10 cellular contexts compared by ENCODE assay signal in the genomic region with DNA sequence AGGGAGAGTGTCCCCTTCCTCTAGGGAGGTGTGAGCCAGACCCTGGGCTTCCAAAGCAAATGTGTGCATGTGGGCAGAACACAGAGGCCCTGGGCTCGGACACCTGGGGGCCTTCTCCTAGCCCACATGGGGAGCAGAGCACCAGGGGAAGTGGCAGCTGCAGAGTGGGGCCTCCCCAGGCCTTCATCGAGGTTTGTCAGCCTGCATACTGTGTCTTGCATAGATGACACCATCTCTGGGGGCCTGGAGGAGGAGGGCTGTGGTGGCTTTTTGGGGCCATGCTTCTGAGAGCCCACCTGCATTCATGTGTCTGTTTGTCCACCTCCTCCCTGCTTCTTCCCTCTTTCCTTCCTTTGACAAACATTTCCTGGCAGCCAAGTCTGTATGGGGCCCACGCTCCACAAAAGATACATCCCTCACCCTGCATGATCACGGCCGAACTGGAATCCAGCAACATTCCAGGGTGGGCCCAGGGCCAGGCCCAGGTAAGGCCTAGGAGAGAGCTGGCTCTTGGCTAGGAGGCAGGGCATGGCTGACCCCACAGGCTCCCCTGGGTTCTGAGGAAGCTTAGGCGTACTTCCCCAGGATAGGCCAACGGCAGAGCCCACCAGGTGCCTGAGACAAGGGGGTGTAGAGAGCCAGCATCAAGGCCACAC.
DNase-seq lines count a peak whose midpoint lies in the region; ATAC-seq and TF ChIP-seq lines count a peak whose summit lies in the region.
"Had no signal": no experiment of that assay in that cellular context is flagged by ENCODE, and none has a peak within 500 bp of the region (broad histone marks: within the 10 kb centered on the region; RNA-seq: fewer than 3 reads in every experiment).

No MANE protein-coding gene starts in this region.

- TF ChIP-seq EP300 in ovary (IDR thresholded peaks at IDR 0.05) = no peak

- H3K27me3 Mint-ChIP-seq in Calu3 (ENCODE audit: unreplicated experiment) = no peaks in the 10 kb centered on the region
- H3K27me3 Mint-ChIP-seq in WTC11 (ENCODE audit: low read depth) = no peaks in the 10 kb centered on the region

- peak overlapping the region; percentile 99 for H3K27ac ChIP-seq in left ventricle myocardium inferior (replicated peaks)
- H3K27ac ChIP-seq in skeletal muscle tissue (ENCODE audit: low read depth, low read length) = peak overlapping the region; percentile 90
- peak overlapping the region in 1 of 2 donors; percentile 74 for H3K27ac ChIP-seq in ovary

- peaks cover 17% of the 10 kb centered on the region for H3K36me3 Mint-ChIP-seq in Calu3 (ENCODE audit: insufficient read depth, unreplicated experiment)
- H3K36me3 Mint-ChIP-seq in WTC11 = no peaks in the 10 kb centered on the region

- ATAC-seq in WTC11 (no peak), GM21447 (IDR thresholded peaks at IDR 0.05; ENCODE audit: unreplicated experiment) (no peak)

- H3K9me3 ChIP-seq in left ventricle myocardium inferior (replicated peaks) (no peaks in the 10 kb centered on the region), skeletal muscle tissue (ENCODE audit: control insufficient read depth in 3 of 3, low read length in 3 of 3) (no peaks in the 10 kb centered on the region), ovary (no peaks in the 10 kb centered on the region)

- peak overlapping the region; percentile 16 to 83 (median 54) for H3K9ac ChIP-seq in skeletal muscle tissue (ENCODE audit: low read depth in 1 of 3, low read length in 3 of 3)

- H3K4me3 Mint-ChIP-seq in Calu3 (ENCODE audit: low read depth, unreplicated experiment) = no peak overlapping the region
- no peak overlapping the region for H3K4me3 Mint-ChIP-seq in WTC11

- H3K4me1 Mint-ChIP-seq in Calu3 (ENCODE audit: low read depth, unreplicated experiment) = peaks cover 58% of the 10 kb centered on the region
- H3K4me1 Mint-ChIP-seq in WTC11 = peaks cover 29% of the 10 kb centered on the region

- H3K4me1 ChIP-seq in left ventricle myocardium inferior (peaks cover 100% of the 10 kb centered on the region), skeletal muscle tissue (ENCODE audit: control insufficient read depth in 3 of 3, insufficient read depth in 3 of 3, low read length in 3 of 3) (peaks cover 86 to 98% (median 94%) of the 10 kb centered on the region in 3 donors), ovary (ENCODE audit: insufficient read depth) (peaks cover 64% of the 10 kb centered on the region)

- no peak for TF ChIP-seq POLR2A in ovary (IDR thresholded peaks at IDR 0.05)

- peak overlapping the region; percentile 37 for H3K4me3 ChIP-seq in left ventricle myocardium inferior
- peak overlapping the region in 1 of 3 donors; percentile 29 for H3K4me3 ChIP-seq in skeletal muscle tissue (ENCODE audit: low read length in 3 of 3)
- H3K4me3 ChIP-seq in ovary = no peak overlapping the region

- CTCF ChIA-PET in Calu3 (lab: Charles Lee) (interaction anchor here (1.5 kb wide), 1 partner anchor 16 kb away, joined by 5 read pairs; no protein-coding TSS in a partner anchor), WTC11 (lab: Charles Lee) (interaction anchor here (1.5 kb wide), 1 partner anchor 47 kb away, joined by 6 read pairs; no protein-coding TSS in a partner anchor)

- no peaks in the 10 kb centered on the region for H3K27me3 ChIP-seq in left ventricle myocardium inferior (ENCODE audit: low read depth)
- H3K27me3 ChIP-seq in skeletal muscle tissue (ENCODE audit: control insufficient read depth in 3 of 3, insufficient read depth in 3 of 3, low read length in 3 of 3) = no peaks in the 10 kb centered on the region
- H3K27me3 ChIP-seq in ovary = no peaks in the 10 kb centered on the region

- H3K27ac Mint-ChIP-seq in Calu3 (ENCODE audit: unreplicated experiment) (peak overlapping the region; percentile 46), WTC11 (peak overlapping the region; percentile 94)

- H3K36me3 ChIP-seq in left ventricle myocardium inferior (peaks cover 10% of the 10 kb centered on the region), skeletal muscle tissue (ENCODE audit: control insufficient read depth in 3 of 3, insufficient read depth in 3 of 3, low read length in 3 of 3) (peaks cover 0 to 8% (median 2%) of the 10 kb centered on the region in 3 donors), ovary (no peaks in the 10 kb centered on the region)

- H3K9me3 Mint-ChIP-seq in Calu3 (ENCODE audit: low read depth, unreplicated experiment) (no peaks in the 10 kb centered on the region), WTC11 (no peaks in the 10 kb centered on the region)

- intact Hi-C loops in Calu3 (cut with micrococcal nuclease; ENCODE audit: unreplicated experiment) = no loop called here
- intact Hi-C loops in left ventricle myocardium inferior (cut with micrococcal nuclease) = loop anchor here (5.0 kb wide), 1 partner anchor 76 kb away; no protein-coding TSS in a partner anchor
- intact Hi-C loops in ovary (cut with DNase I) = loop anchor here in 2 of 4 donors (5.0 kb wide), 1 partner anchor 76 kb away; no protein-coding TSS in a partner anchor

- TF ChIP-seq CTCF in Calu3 (IDR thresholded peaks at IDR 0.05; ENCODE audit: unreplicated experiment) = no peak
- TF ChIP-seq CTCF in WTC11 (IDR thresholded peaks at IDR 0.05) = no peak
- no peak for TF ChIP-seq CTCF in left ventricle myocardium inferior (IDR thresholded peaks at IDR 0.05; ENCODE audit: borderline replicate concordance)
- no peak for TF ChIP-seq CTCF in ovary (IDR thresholded peaks at IDR 0.05)

- WGBS in ovary, 3 donors = 50 to 63% (median 59%) methylated on average over 7 of the region's 7 CpGs

- DNase-seq in Calu3 = no peak
- no peak for DNase-seq in WTC11 (ENCODE audit: low spot score)
- no peak for DNase-seq in left ventricle myocardium inferior
- DNase-seq in ovary = no peak
- DNase-seq in NCI-H2171 (lab: John Stamatoyannopoulos, UW) = no peak
- DNase-seq in iPS-NIHi11 (ENCODE audit: low spot score) = no peak
- DNase-seq: activated CD4-positive, alpha-beta T cell treated with anti-CD3 and anti-CD28 coated beads for 1 hour; NK-92 treated with Interleukin-12 subunit alpha and Interleukin-12 subunit beta, amount 100 ng/mL, for 24 hours had no signal

- BruUV-seq in Calu3 (replicated peaks; lab: Mats Ljungman, UMichigan) = no TSS peak

- POLR2A ChIA-PET in WTC11 (lab: Charles Lee) = no interaction called here

TF ChIP-seq in WTC11, 78 proteins besides CTCF, POLR2A, EP300 and RAD21:
- TF ChIP-seq IRF2 (CRISPR knock-in tag; IDR thresholded peaks at IDR 0.05; ENCODE audit: borderline replicate concordance, low read depth) (no peak), USF2 (CRISPR knock-in tag; IDR thresholded peaks at IDR 0.05) (no peak), ESRRA (CRISPR knock-in tag; IDR thresholded peaks at IDR 0.05; ENCODE audit: borderline replicate concordance) (no peak), HMGA2 (CRISPR knock-in tag; IDR thresholded peaks at IDR 0.05) (no peak), GRHL2 (CRISPR knock-in tag; IDR thresholded peaks at IDR 0.05; ENCODE audit: insufficient replicate concordance, severe bottlenecking) (no peak)
